Comparison of ENCODE assay signal across 1 cellular context in the genomic region with DNA sequence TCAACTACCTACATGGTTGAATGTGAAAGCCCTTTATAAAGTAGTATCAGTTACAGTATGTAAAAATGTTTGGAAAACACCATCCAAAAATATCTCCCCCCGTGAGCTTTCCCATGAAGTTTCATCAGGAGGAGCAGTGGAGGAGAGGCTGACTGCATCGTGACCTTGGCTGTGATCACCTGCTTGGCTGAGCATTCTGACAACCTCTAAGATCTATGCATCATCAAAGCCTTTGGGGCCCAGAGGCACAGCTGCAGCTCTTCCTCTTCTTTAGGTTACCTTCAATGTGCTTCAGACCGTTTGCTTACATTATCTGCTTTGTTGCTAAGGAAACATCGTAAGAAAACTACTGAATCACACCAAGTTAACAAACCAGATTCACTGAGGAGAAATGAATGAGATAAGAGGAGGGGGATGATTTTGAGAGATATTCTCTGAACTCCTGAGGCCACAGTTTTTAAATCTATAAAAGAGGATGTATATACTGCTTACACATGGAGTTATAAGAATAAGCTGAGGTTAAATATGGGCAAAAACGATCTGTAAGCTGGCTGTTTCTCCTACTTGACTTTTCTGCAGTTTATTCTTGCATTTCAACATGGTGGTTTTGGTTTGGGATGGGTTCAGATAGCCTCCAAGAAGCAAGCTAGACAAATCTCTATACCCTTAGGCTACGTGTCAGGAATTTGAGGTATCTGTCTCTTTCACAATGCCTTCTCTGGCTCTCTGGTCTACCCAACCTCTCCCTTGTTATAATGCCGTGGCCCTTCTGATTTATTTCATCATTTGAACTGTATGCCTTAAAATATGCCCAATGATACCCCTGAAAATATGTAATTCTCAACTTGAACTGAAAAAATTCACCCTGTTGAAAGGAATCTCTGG.
TF ChIP-seq lines count a peak whose summit lies in the region.

No MANE protein-coding gene starts in this region.

TF ChIP-seq in HepG2, 621 proteins besides CTCF, POLR2A, EP300 and RAD21 (continued from another document):
- TF ChIP-seq, protein P1, sequence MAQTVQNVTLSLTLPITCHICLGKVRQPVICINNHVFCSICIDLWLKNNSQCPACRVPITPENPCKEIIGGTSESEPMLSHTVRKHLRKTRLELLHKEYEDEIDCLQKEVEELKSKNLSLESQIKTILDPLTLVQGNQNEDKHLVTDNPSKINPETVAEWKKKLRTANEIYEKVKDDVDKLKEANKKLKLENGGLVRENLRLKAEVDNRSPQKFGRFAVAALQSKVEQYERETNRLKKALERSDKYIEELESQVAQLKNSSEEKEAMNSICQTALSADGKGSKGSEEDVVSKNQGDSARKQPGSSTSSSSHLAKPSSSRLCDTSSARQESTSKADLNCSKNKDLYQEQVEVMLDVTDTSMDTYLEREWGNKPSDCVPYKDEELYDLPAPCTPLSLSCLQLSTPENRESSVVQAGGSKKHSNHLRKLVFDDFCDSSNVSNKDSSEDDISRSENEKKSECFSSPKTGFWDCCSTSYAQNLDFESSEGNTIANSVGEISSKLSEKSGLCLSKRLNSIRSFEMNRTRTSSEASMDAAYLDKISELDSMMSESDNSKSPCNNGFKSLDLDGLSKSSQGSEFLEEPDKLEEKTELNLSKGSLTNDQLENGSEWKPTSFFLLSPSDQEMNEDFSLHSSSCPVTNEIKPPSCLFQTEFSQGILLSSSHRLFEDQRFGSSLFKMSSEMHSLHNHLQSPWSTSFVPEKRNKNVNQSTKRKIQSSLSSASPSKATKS (CRISPR knock-in tag; IDR thresholded peaks at IDR 0.05) = no peak
- TF ChIP-seq SRF (IDR thresholded peaks at IDR 0.05; ENCODE audit: low read depth, low read length) (no peak), ARID2 (CRISPR knock-in tag; IDR thresholded peaks at IDR 0.05; ENCODE audit: borderline replicate concordance) (no peak), ZNF143 (CRISPR knock-in tag; IDR thresholded peaks at IDR 0.05) (no peak), ESRRA (CRISPR knock-in tag; IDR thresholded peaks at IDR 0.05; ENCODE audit: low read depth) (no peak), HNRNPLL (IDR thresholded peaks at IDR 0.05; ENCODE audit: low read depth, low read length, poor library complexity, severe bottlenecking) (no peak), CBFB (CRISPR knock-in tag; IDR thresholded peaks at IDR 0.05) (no peak), RXRA (CRISPR knock-in tag; IDR thresholded peaks at IDR 0.05) (no peak)
- TF ChIP-seq, protein P2, sequence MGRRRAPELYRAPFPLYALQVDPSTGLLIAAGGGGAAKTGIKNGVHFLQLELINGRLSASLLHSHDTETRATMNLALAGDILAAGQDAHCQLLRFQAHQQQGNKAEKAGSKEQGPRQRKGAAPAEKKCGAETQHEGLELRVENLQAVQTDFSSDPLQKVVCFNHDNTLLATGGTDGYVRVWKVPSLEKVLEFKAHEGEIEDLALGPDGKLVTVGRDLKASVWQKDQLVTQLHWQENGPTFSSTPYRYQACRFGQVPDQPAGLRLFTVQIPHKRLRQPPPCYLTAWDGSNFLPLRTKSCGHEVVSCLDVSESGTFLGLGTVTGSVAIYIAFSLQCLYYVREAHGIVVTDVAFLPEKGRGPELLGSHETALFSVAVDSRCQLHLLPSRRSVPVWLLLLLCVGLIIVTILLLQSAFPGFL (CRISPR knock-in tag; IDR thresholded peaks at IDR 0.05) = no peak
TF ChIP-seq in HepG2: peak in this region for 0.
